In the genomic region with DNA sequence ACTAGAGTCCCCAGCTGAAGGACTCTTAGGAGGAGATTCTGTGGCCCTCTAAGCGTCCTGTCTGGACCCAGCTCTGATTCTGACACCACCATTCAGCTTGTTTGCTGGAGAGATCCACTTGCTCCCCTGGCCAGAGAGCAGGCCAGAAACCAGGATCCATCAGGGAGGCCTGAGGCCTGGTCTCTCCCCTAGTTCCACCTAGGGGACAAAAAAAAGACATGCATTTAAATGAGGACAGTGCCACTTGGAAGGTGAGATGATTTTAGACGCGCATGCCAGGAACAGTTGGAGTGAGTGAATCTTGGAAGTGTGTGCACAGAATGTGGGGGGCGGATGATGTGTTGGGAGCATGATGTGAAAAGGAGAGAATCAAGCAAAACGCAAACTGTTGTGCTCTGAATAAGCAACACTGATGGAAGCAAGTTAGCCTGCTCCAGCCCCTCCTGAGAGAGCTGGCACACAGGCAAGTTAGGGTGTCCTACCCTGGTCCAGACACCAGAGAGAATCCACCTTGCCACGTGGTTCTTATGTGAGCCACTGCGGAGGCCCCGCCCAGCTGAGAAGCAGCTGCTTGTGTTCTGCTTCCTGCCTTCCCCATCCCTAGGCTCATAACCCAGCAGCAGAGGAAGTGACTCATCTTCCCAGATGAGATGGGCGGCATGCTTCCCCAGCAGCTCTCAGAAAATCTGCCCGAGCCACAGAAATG, we compare ENCODE assay signal across 9 cellular contexts. TPM values are rescaled to one million over a fixed set of nuclear protein-coding genes. Genes with fewer than 3 reads are reported as not detected.
DNase-seq lines count a peak whose midpoint lies in the region; ATAC-seq and TF ChIP-seq lines count a peak whose summit lies in the region.
"Had no signal": no experiment of that assay in that cellular context is flagged by ENCODE, and none has a peak within 500 bp of the region (broad histone marks: within the 10 kb centered on the region; RNA-seq: fewer than 3 reads in every experiment).

No MANE protein-coding gene starts in this region.

- H3K27ac ChIP-seq in naive thymus-derived CD4-positive, alpha-beta T cell (ENCODE audit: low read depth, low read length) = peak overlapping the region; percentile 49

- peak overlapping the region; percentile 71 to 92 (median 88) for H3K27ac Mint-ChIP-seq in naive thymus-derived CD4-positive, alpha-beta T cell

- POLR2A ChIA-PET in naive thymus-derived CD4-positive, alpha-beta T cell (lab: Charles Lee) = interaction anchor here (0.7 to 5.5 kb wide), 7 partner anchors 99 to 735 kb away, joined by 3 to 57 read pairs (median 5); a partner anchor contains a TSS

- peak; percentile 71 for DNase-seq in activated T-cell treated with anti-CD3 and anti-CD28 coated beads for 48 hours (ENCODE audit: low read depth)
- DNase-seq in naive thymus-derived CD4-positive, alpha-beta T cell = peak; percentile 24 to 75 (median 48)
- peak; percentile 74 for DNase-seq in stimulated activated naive CD8-positive, alpha-beta T cell treated with anti-CD3 and anti-CD28 coated beads, Interleukin-15, Interleukin-2, amounts not matched to agents 100 U/mL and 50 U/mL, for 24 hours

- H3K27me3 Mint-ChIP-seq in naive thymus-derived CD4-positive, alpha-beta T cell = peaks cover 0 to 14% (median 0%) of the 10 kb centered on the region in 5 donors

- intact Hi-C loops in naive thymus-derived CD4-positive, alpha-beta T cell (cut with micrococcal nuclease) = loop anchor here (1.0 to 5.0 kb wide), 7 partner anchors 32 to 240 kb away; a partner anchor contains a TSS

- H3K36me3 Mint-ChIP-seq in naive thymus-derived CD4-positive, alpha-beta T cell = peaks cover 0 to 4% (median 0%) of the 10 kb centered on the region in 5 donors

- no peaks in the 10 kb centered on the region for H3K27me3 ChIP-seq in naive thymus-derived CD4-positive, alpha-beta T cell (ENCODE audit: control insufficient read depth in 2 of 2, insufficient read depth in 2 of 2, low read length in 2 of 2)

- no peaks in the 10 kb centered on the region for H3K9me3 Mint-ChIP-seq in naive thymus-derived CD4-positive, alpha-beta T cell

- H3K4me3 ChIP-seq in naive thymus-derived CD4-positive, alpha-beta T cell (ENCODE audit: low read length) = peak overlapping the region; percentile 29

- H3K36me3 ChIP-seq in naive thymus-derived CD4-positive, alpha-beta T cell (ENCODE audit: control insufficient read depth in 2 of 3, insufficient read depth in 3 of 3, low read length in 3 of 3) = no peaks in the 10 kb centered on the region

- peaks cover 32 to 48% (median 40%) of the 10 kb centered on the region in 7 donors for H3K4me1 Mint-ChIP-seq in naive thymus-derived CD4-positive, alpha-beta T cell

- peaks cover 20 to 24% of the 10 kb centered on the region in 2 donors for H3K4me1 ChIP-seq in naive thymus-derived CD4-positive, alpha-beta T cell (ENCODE audit: control insufficient read depth in 2 of 2, insufficient read depth in 2 of 2, low read length in 2 of 2)

- H3K4me3 Mint-ChIP-seq in naive thymus-derived CD4-positive, alpha-beta T cell = peak overlapping the region; percentile 21 to 84 (median 52)

- CTCF ChIA-PET in naive thymus-derived CD4-positive, alpha-beta T cell (lab: Charles Lee) = interaction anchor here (0.7 to 9.8 kb wide), 16 partner anchors 11 to 257 kb away, joined by 3 to 185 read pairs (median 4); a partner anchor contains a TSS

- no peaks in the 10 kb centered on the region for H3K9me3 ChIP-seq in naive thymus-derived CD4-positive, alpha-beta T cell (ENCODE audit: control insufficient read depth in 2 of 3, low read length in 3 of 3)

- ATAC-seq in GM18502 (IDR thresholded peaks at IDR 0.05; ENCODE audit: poor library complexity, unreplicated experiment) (peak; percentile 74), HG03159 (IDR thresholded peaks at IDR 0.05; ENCODE audit: unreplicated experiment) (peak; percentile 51), esophagus mucosa (peak; percentile 82), HG02571 (IDR thresholded peaks at IDR 0.05; ENCODE audit: unreplicated experiment) (no peak)
- peak; percentile 89 for ATAC-seq in naive thymus-derived CD4-positive, alpha-beta T cell
- ATAC-seq in stimulated activated naive CD8-positive, alpha-beta T cell treated with anti-CD3 and anti-CD28 coated beads, Interleukin-15, Interleukin-2, amounts not matched to agents 100 U/mL and 50 U/mL, for 24 hours = peak; percentile 93

TF ChIP-seq in PFSK-1, 5 proteins besides CTCF, POLR2A, EP300 and RAD21:
- TF ChIP-seq POLR2AphosphoS5 (IDR thresholded peaks at IDR 0.05; ENCODE audit: low read depth, low read length) (no peak), SIN3A (IDR thresholded peaks at IDR 0.05; ENCODE audit: borderline replicate concordance, insufficient read depth, low read length) (no peak), FOXP2 (optimal IDR thresholded peaks at IDR 0.05; ENCODE audit: borderline replicate concordance, extremely low read depth, extremely low read length, insufficient read depth) (peak; percentile 72), TAF1 (IDR thresholded peaks at IDR 0.05; ENCODE audit: borderline replicate concordance, insufficient read depth, low read length) (no peak)
- TF ChIP-seq, protein P1, sequence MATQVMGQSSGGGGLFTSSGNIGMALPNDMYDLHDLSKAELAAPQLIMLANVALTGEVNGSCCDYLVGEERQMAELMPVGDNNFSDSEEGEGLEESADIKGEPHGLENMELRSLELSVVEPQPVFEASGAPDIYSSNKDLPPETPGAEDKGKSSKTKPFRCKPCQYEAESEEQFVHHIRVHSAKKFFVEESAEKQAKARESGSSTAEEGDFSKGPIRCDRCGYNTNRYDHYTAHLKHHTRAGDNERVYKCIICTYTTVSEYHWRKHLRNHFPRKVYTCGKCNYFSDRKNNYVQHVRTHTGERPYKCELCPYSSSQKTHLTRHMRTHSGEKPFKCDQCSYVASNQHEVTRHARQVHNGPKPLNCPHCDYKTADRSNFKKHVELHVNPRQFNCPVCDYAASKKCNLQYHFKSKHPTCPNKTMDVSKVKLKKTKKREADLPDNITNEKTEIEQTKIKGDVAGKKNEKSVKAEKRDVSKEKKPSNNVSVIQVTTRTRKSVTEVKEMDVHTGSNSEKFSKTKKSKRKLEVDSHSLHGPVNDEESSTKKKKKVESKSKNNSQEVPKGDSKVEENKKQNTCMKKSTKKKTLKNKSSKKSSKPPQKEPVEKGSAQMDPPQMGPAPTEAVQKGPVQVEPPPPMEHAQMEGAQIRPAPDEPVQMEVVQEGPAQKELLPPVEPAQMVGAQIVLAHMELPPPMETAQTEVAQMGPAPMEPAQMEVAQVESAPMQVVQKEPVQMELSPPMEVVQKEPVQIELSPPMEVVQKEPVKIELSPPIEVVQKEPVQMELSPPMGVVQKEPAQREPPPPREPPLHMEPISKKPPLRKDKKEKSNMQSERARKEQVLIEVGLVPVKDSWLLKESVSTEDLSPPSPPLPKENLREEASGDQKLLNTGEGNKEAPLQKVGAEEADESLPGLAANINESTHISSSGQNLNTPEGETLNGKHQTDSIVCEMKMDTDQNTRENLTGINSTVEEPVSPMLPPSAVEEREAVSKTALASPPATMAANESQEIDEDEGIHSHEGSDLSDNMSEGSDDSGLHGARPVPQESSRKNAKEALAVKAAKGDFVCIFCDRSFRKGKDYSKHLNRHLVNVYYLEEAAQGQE (IDR thresholded peaks at IDR 0.05; ENCODE audit: insufficient read depth in 1 of 2, low read depth in 2 of 2, low read length in 2 of 2) = peak in 1 of 2 experiments; percentile 59; a peak in 1 of 4 replicates

RNA-seq across cellular contexts. Expression of a gene that starts 8.0 kb away (rescaled TPM):
- polyA plus RNA-seq in PFSK-1 (2012; ENCODE audit: insufficient read length, low read depth) = 0.30 TPM
- 9.7 TPM for total RNA-seq in esophagus mucosa
- 1 to 10 TPM in 2 of 5 experiments, under 1 TPM in 2, not detected in 1; 0.19 to 4.3 (median 1.9) TPM for total RNA-seq in naive thymus-derived CD4-positive, alpha-beta T cell
- not detected for polyA plus RNA-seq in naive thymus-derived CD4-positive, alpha-beta T cell
- polyA plus RNA-seq: neural cell had no signal

RNA-seq across cellular contexts. Expression of a gene that starts 46.2 kb away (rescaled TPM):
- not detected for polyA plus RNA-seq in PFSK-1 (2012; ENCODE audit: insufficient read length, low read depth)
- not detected for total RNA-seq in esophagus mucosa
- total RNA-seq in naive thymus-derived CD4-positive, alpha-beta T cell = not detected
- not detected for polyA plus RNA-seq in naive thymus-derived CD4-positive, alpha-beta T cell
- polyA plus RNA-seq: neural cell had no signal
